ENCODE assay signal across 19 cellular contexts in the genomic region with DNA sequence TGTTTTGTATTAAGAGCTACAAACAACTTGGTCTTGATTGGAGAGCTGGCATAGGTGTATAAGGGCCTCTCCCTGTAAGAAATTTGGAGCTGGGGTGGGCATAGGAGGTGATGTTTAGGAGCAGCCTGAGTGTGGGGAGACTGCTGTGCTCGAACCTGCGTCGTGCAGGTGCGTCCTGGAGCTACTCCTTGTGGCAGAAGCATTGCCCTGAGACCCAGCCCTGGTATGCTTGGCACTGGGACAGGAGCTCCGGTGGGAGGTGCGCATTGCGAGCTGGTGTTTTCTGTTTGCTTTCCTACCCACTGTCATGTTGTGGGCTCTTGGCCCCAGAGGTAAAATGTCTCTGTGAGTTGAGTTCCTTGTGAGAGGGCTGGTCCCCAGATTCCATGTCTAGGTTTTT. TPM values are rescaled to one million over a fixed set of nuclear protein-coding genes. Genes with fewer than 3 reads are reported as not detected.
A peak's percentile ranks its signal among the peaks of the same experiment; 100 is the strongest.
DNase-seq lines count a peak whose midpoint lies in the region; ATAC-seq and TF ChIP-seq lines count a peak whose summit lies in the region.
"Had no signal": no experiment of that assay in that cellular context is flagged by ENCODE, and none has a peak within 500 bp of the region (broad histone marks: within the 10 kb centered on the region; RNA-seq: fewer than 3 reads in every experiment).

No MANE protein-coding gene starts in this region.

- no peaks in the 10 kb centered on the region for H3K9me3 Mint-ChIP-seq in stimulated activated memory B cell treated with anti-CD40 and anti-IgM and Interleukin-4, amounts not matched to agents 10 μg/mL and 1 μg/mL and 100 μg/mL, for 72 hours
- H3K9me3 Mint-ChIP-seq: activated CD4-positive, alpha-beta memory T cell treated with anti-CD3 and anti-CD28 coated beads for 36 hours had no signal

- H3K4me3 ChIP-seq in hepatocyte, result no peak overlapping the region
- H3K4me3 ChIP-seq in sigmoid colon, result no peak overlapping the region

- intact Hi-C loops in sigmoid colon (cut with DNase I), result no loop called here

- H4K20me1 ChIP-seq in hepatocyte (ENCODE audit: insufficient read depth, poor library complexity, severe bottlenecking), result peaks cover 16% of the 10 kb centered on the region

- WGBS in hepatocyte (ENCODE audit: low lambda C conversion rate, missing lambda C conversion rate), result 89% methylated on average over 7 of the region's 7 CpGs
- WGBS in sigmoid colon, 2 donors, result 84 to 95% methylated on average over 7 of the region's 7 CpGs

- no peaks in the 10 kb centered on the region for H3K9me3 ChIP-seq in hepatocyte (ENCODE audit: low read depth)
- no peaks in the 10 kb centered on the region for H3K9me3 ChIP-seq in sigmoid colon

- DNase-seq in hepatocyte (ENCODE audit: low spot score) (no peak), sigmoid colon (no peak), NCI-H2029 (lab: John Stamatoyannopoulos, UW) (no peak)
- DNase-seq in activated CD4-positive, alpha-beta T cell treated with anti-CD3 and anti-CD28 coated beads for 4 hours, result no peak
- DNase-seq: ACHN; activated CD4-positive, alpha-beta memory T cell treated with anti-CD3 and anti-CD28 coated beads for 36 hours; activated naive CD4-positive, alpha-beta T cell treated with Interleukin-2 at 50 U/mL for 16 hours; cortex of kidney; foreskin melanocyte; GF-D8; KG1; left ventricle myocardium superior; NCI-H1092; stimulated activated CD4-positive, alpha-beta T cell treated with anti-CD3 and anti-CD28 coated beads, Interleukin-2, amount 100 ng/mL, for 48 hours; WERI-Rb-1 had no signal

- no peak for ATAC-seq in HG02623 (IDR thresholded peaks at IDR 0.05; ENCODE audit: unreplicated experiment)
- ATAC-seq in stimulated activated memory B cell treated with anti-CD40 and anti-IgM and Interleukin-4, amounts not matched to agents 10 μg/mL and 1 μg/mL and 100 μg/mL, for 72 hours, result no peak
- ATAC-seq: left ventricle myocardium superior had no signal

- peaks cover 65% of the 10 kb centered on the region for H3K4me1 Mint-ChIP-seq in stimulated activated memory B cell treated with anti-CD40 and anti-IgM and Interleukin-4, amounts not matched to agents 10 μg/mL and 1 μg/mL and 100 μg/mL, for 72 hours

- TF ChIP-seq POLR2A in sigmoid colon (IDR thresholded peaks at IDR 0.05), result no peak

- H3K36me3 Mint-ChIP-seq in stimulated activated memory B cell treated with anti-CD40 and anti-IgM and Interleukin-4, amounts not matched to agents 10 μg/mL and 1 μg/mL and 100 μg/mL, for 72 hours, result peaks cover 37% of the 10 kb centered on the region

- H3K27me3 ChIP-seq in hepatocyte, result no peaks in the 10 kb centered on the region
- H3K27me3 ChIP-seq in sigmoid colon, result no peaks in the 10 kb centered on the region

- H3K4me1 ChIP-seq in hepatocyte (ENCODE audit: insufficient read depth), result peaks cover 40% of the 10 kb centered on the region
- peaks cover 0 to 41% (median 27%) of the 10 kb centered on the region in 4 donors for H3K4me1 ChIP-seq in sigmoid colon

- H3K27ac ChIP-seq in C4-2B, result peak overlapping the region; percentile 78
- H3K27ac ChIP-seq in VCaP, result peak overlapping the region; percentile 94
- H3K27ac ChIP-seq in hepatocyte, result peak overlapping the region; percentile 83
- peak overlapping the region in 3 of 4 donors; percentile 14 to 66 (median 52) for H3K27ac ChIP-seq in sigmoid colon
- H3K27ac ChIP-seq: WERI-Rb-1 had no signal

- TF ChIP-seq CTCF in C4-2B (conservative IDR thresholded peaks at IDR 0.05), result no peak
- no peak for TF ChIP-seq CTCF in VCaP (conservative IDR thresholded peaks at IDR 0.05)
- TF ChIP-seq CTCF in hepatocyte (IDR thresholded peaks at IDR 0.05; ENCODE audit: poor library complexity), result no peak
- TF ChIP-seq CTCF in sigmoid colon (IDR thresholded peaks at IDR 0.05), result no peak

- H2AFZ ChIP-seq in hepatocyte, result peak overlapping the region; percentile 47

- TF ChIP-seq EP300 in sigmoid colon (IDR thresholded peaks at IDR 0.05), result no peak

- H3K4me2 ChIP-seq in hepatocyte, result peak overlapping the region; percentile 68

- H3K36me3 ChIP-seq in hepatocyte (replicated peaks; ENCODE audit: insufficient read depth, low read depth) (no peaks in the 10 kb centered on the region), sigmoid colon (no peaks in the 10 kb centered on the region)

- no peak overlapping the region for H3K4me3 Mint-ChIP-seq in stimulated activated memory B cell treated with anti-CD40 and anti-IgM and Interleukin-4, amounts not matched to agents 10 μg/mL and 1 μg/mL and 100 μg/mL, for 72 hours
- H3K4me3 Mint-ChIP-seq: activated CD4-positive, alpha-beta memory T cell treated with anti-CD3 and anti-CD28 coated beads for 36 hours had no signal

- H3K27ac Mint-ChIP-seq in stimulated activated memory B cell treated with anti-CD40 and anti-IgM and Interleukin-4, amounts not matched to agents 10 μg/mL and 1 μg/mL and 100 μg/mL, for 72 hours, result no peak overlapping the region
- H3K27ac Mint-ChIP-seq: activated CD4-positive, alpha-beta memory T cell treated with anti-CD3 and anti-CD28 coated beads for 36 hours had no signal

- peaks cover 97% of the 10 kb centered on the region for H3K79me2 ChIP-seq in hepatocyte

- H3K9me2 ChIP-seq in hepatocyte (replicated peaks; ENCODE audit: insufficient read depth), result no peaks in the 10 kb centered on the region

- no peaks in the 10 kb centered on the region for H3K27me3 Mint-ChIP-seq in stimulated activated memory B cell treated with anti-CD40 and anti-IgM and Interleukin-4, amounts not matched to agents 10 μg/mL and 1 μg/mL and 100 μg/mL, for 72 hours
- H3K27me3 Mint-ChIP-seq: activated CD4-positive, alpha-beta memory T cell treated with anti-CD3 and anti-CD28 coated beads for 36 hours had no signal

RNA-seq across cellular contexts. Expression of a gene that starts 46.4 kb away (rescaled TPM):
- total RNA-seq in hepatocyte, result 40.6 and 46.0 TPM in 2 replicates
- 47.0 and 47.7 TPM in 2 replicates for polyA plus RNA-seq in hepatocyte
- 10 to 100 TPM; 60.4 to 91.4 (median 70.7) TPM for total RNA-seq in sigmoid colon
- 10 to 100 TPM; 19.2 to 54.9 (median 28.2) TPM for polyA plus RNA-seq in sigmoid colon

RNA-seq across cellular contexts. Expression of a gene that starts 59.7 kb away (rescaled TPM):
- total RNA-seq in hepatocyte, result 62.7 and 86.0 TPM in 2 replicates
- 102 and 109 TPM in 2 replicates for polyA plus RNA-seq in hepatocyte
- 10 to 100 TPM; 12.5 to 26.3 (median 19.7) TPM for total RNA-seq in sigmoid colon
- 100 to 1,000 TPM in 1 of 3 donors, 10 to 100 TPM in 2; 51.7 to 131 (median 71.4) TPM for polyA plus RNA-seq in sigmoid colon
